In the genomic region with DNA sequence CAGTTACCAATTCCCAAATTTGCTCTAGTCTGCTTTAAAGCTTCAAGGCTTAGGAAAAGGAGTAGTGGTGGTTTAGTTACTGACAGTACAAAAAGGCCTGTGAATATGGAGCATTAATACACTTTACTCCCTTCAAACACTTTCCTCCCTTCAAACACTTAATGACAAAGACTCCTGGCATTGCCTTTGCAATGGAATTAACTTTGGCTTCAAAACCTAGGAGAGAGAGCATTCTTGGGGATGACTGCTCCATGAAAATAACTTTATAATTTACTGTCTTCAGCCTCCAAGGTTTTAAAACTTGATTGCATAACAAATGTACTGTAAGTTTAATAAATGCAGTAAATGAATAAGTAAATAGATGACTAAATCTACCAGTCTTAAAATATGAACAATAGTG, we compare ENCODE assay signal across 16 cellular contexts.
"Had no signal": no experiment of that assay in that cellular context is flagged by ENCODE, and none has a peak within 500 bp of the region (broad histone marks: within the 10 kb centered on the region; RNA-seq: fewer than 3 reads in every experiment).

No MANE protein-coding gene starts in this region.

- H3K9me3 ChIP-seq: esophagus squamous epithelium, gastroesophageal sphincter, heart right ventricle, prostate gland, upper lobe of left lung had no signal

- H3K4me1 Mint-ChIP-seq: activated CD4-positive, alpha-beta T cell treated with anti-CD3 and anti-CD28 coated beads for 36 hours; activated naive CD8-positive, alpha-beta T cell treated with anti-CD3 and anti-CD28 coated beads for 36 hours had no signal

- H3K4me3 Mint-ChIP-seq: activated CD4-positive, alpha-beta T cell treated with anti-CD3 and anti-CD28 coated beads for 36 hours; activated naive CD8-positive, alpha-beta T cell treated with anti-CD3 and anti-CD28 coated beads for 36 hours; activated T-helper 1 cell treated with anti-CD3 and anti-CD28 coated beads, Interleukin-12 subunit alpha, Interleukin-12 subunit beta, Interleukin-2, Interleukin-4 antibody, amounts not matched to agents 30 ng/mL and 10 ng/mL and 1 ng/mL, durations not matched to agents 14 hours and 24 hours and 36 hours; natural killer cell treated with Interleukin-12 subunit alpha and Interleukin-12 subunit beta and Interleukin-15 and Interleukin-18, amount 100 ng/mL, for 72 hours; stimulated activated naive CD8-positive, alpha-beta T cell treated with anti-CD3 and anti-CD28 coated beads, Interleukin-15, Interleukin-2, amounts not matched to agents 100 ng/mL and 50 ng/mL, for 24 hours had no signal

- H3K27ac Mint-ChIP-seq: activated CD4-positive, alpha-beta T cell treated with anti-CD3 and anti-CD28 coated beads for 36 hours; activated naive CD8-positive, alpha-beta T cell treated with anti-CD3 and anti-CD28 coated beads for 36 hours; activated T-helper 1 cell treated with anti-CD3 and anti-CD28 coated beads, Interleukin-12 subunit alpha, Interleukin-12 subunit beta, Interleukin-2, Interleukin-4 antibody, amounts not matched to agents 30 ng/mL and 10 ng/mL and 1 ng/mL, durations not matched to agents 14 hours and 24 hours and 36 hours; natural killer cell treated with Interleukin-12 subunit alpha and Interleukin-12 subunit beta and Interleukin-15 and Interleukin-18, amount 100 ng/mL, for 72 hours; stimulated activated naive CD8-positive, alpha-beta T cell treated with anti-CD3 and anti-CD28 coated beads, Interleukin-15, Interleukin-2, amounts not matched to agents 100 ng/mL and 50 ng/mL, for 24 hours had no signal

- H3K9me3 Mint-ChIP-seq: activated naive CD8-positive, alpha-beta T cell treated with anti-CD3 and anti-CD28 coated beads for 36 hours; activated T-helper 1 cell treated with anti-CD3 and anti-CD28 coated beads, Interleukin-12 subunit alpha, Interleukin-12 subunit beta, Interleukin-2, Interleukin-4 antibody, amounts not matched to agents 30 ng/mL and 10 ng/mL and 1 ng/mL, durations not matched to agents 14 hours and 24 hours and 36 hours; natural killer cell treated with Interleukin-12 subunit alpha and Interleukin-12 subunit beta and Interleukin-15 and Interleukin-18, amount 100 ng/mL, for 72 hours; stimulated activated naive CD8-positive, alpha-beta T cell treated with anti-CD3 and anti-CD28 coated beads, Interleukin-15, Interleukin-2, amounts not matched to agents 100 ng/mL and 50 ng/mL, for 24 hours had no signal

- H3K4me3 ChIP-seq: esophagus squamous epithelium, gastroesophageal sphincter, heart right ventricle, prostate gland, upper lobe of left lung had no signal

- DNase-seq: activated CD4-positive, alpha-beta T cell treated with anti-CD3 and anti-CD28 coated beads for 36 hours; activated CD8-positive, alpha-beta memory T cell treated with anti-CD3 and anti-CD28 coated beads, Interleukin-2, amount 50 U/mL, for 48 hours; activated naive CD8-positive, alpha-beta T cell treated with anti-CD3 and anti-CD28 coated beads for 36 hours; anterior cingulate cortex; esophagus squamous epithelium; heart right ventricle; occipital lobe; right cardiac atrium; T-helper 2 cell; upper lobe of left lung had no signal

- H3K27me3 Mint-ChIP-seq: activated CD4-positive, alpha-beta T cell treated with anti-CD3 and anti-CD28 coated beads for 36 hours; activated naive CD8-positive, alpha-beta T cell treated with anti-CD3 and anti-CD28 coated beads for 36 hours; stimulated activated naive CD8-positive, alpha-beta T cell treated with anti-CD3 and anti-CD28 coated beads, Interleukin-15, Interleukin-2, amounts not matched to agents 100 ng/mL and 50 ng/mL, for 24 hours had no signal

- H3K4me1 ChIP-seq: esophagus squamous epithelium, gastroesophageal sphincter, heart right ventricle, prostate gland, upper lobe of left lung had no signal

- H3K36me3 Mint-ChIP-seq: activated naive CD8-positive, alpha-beta T cell treated with anti-CD3 and anti-CD28 coated beads for 36 hours; natural killer cell treated with Interleukin-12 subunit alpha and Interleukin-12 subunit beta and Interleukin-15 and Interleukin-18, amount 100 ng/mL, for 72 hours had no signal

- H3K27ac ChIP-seq: esophagus squamous epithelium, gastroesophageal sphincter, heart right ventricle, prostate gland, upper lobe of left lung had no signal

- H3K27me3 ChIP-seq: esophagus squamous epithelium, gastroesophageal sphincter, heart right ventricle, upper lobe of left lung had no signal

- FAIRE-seq: colon had no signal

- H3K36me3 ChIP-seq: esophagus squamous epithelium, gastroesophageal sphincter, heart right ventricle, prostate gland, upper lobe of left lung had no signal
